In genomic region chr14:34875031-34875922, GRCh38 we compare ENCODE assay signal across 1 cellular context.
A peak's percentile ranks its signal among the peaks of the same experiment; 100 is the strongest.
TF ChIP-seq lines count a peak whose summit lies in the region.

Gene BAZ1A (minus strand): TSS chr14:34875360. CDS start chr14:34874604, 756 bp downstream.

TF ChIP-seq in HepG2, 621 proteins besides CTCF, POLR2A, EP300 and RAD21 (continued from another document and continues in another):
- TF ChIP-seq PAX8 (CRISPR knock-in tag; IDR thresholded peaks at IDR 0.05; ENCODE audit: borderline replicate concordance): 0 out of 2 replicates have a peak, but pooled peaks have one; percentile 48
- no peak; the same call in 1 of the 2 replicates for TF ChIP-seq FOXJ3 (CRISPR knock-in tag; IDR thresholded peaks at IDR 0.05; ENCODE audit: borderline replicate concordance)
- TF ChIP-seq SATB2 (CRISPR knock-in tag; IDR thresholded peaks at IDR 0.05): no peak
- TF ChIP-seq ZNF484 (CRISPR knock-in tag; IDR thresholded peaks at IDR 0.05; ENCODE audit: borderline replicate concordance, low read depth): peak; percentile 70; the same call in 1 of the 2 replicates
- no peak for TF ChIP-seq SKIL (CRISPR knock-in tag; IDR thresholded peaks at IDR 0.05; ENCODE audit: borderline replicate concordance)
- TF ChIP-seq ZNF317 (CRISPR knock-in tag; IDR thresholded peaks at IDR 0.05): peak; percentile 80; the same call in 1 of the 2 replicates
- peak; percentile 21 for TF ChIP-seq YY1 (IDR thresholded peaks at IDR 0.05; ENCODE audit: insufficient read depth, insufficient replicate concordance, low read depth, low read length)
- TF ChIP-seq CCDC6 (CRISPR knock-in tag; IDR thresholded peaks at IDR 0.05): peak; percentile 84; the same call in 1 of the 2 replicates
- peak; percentile 88 for TF ChIP-seq XRCC5 (optimal IDR thresholded peaks at IDR 0.05; ENCODE audit: low read length)
- peak; percentile 68 for TF ChIP-seq TEAD3 (CRISPR knock-in tag; optimal IDR thresholded peaks at IDR 0.05; ENCODE audit: borderline replicate concordance)
- no peak; the same call in 1 of the 2 replicates for TF ChIP-seq TFAP4 (IDR thresholded peaks at IDR 0.05; ENCODE audit: borderline replicate concordance, low read depth)
- TF ChIP-seq ZNF816 (CRISPR knock-in tag; IDR thresholded peaks at IDR 0.05; ENCODE audit: borderline replicate concordance): no peak
- peak; percentile 72; the same call in 1 of the 2 replicates for TF ChIP-seq ZNF232 (CRISPR knock-in tag; IDR thresholded peaks at IDR 0.05; ENCODE audit: borderline replicate concordance)
- peak; percentile 98 for TF ChIP-seq UBTF (CRISPR knock-in tag; IDR thresholded peaks at IDR 0.05)
- TF ChIP-seq ZBTB40 (IDR thresholded peaks at IDR 0.05): no peak
- peak; percentile 64 for TF ChIP-seq ZBTB40 (CRISPR knock-in tag; IDR thresholded peaks at IDR 0.05)
- 0 out of 2 replicates have a peak, but pooled peaks have one; percentile 39 for TF ChIP-seq FOXO1 (CRISPR knock-in tag; IDR thresholded peaks at IDR 0.05)
- TF ChIP-seq ZNF224 (CRISPR knock-in tag; IDR thresholded peaks at IDR 0.05): no peak; the same call in 1 of the 2 replicates
- no peak; the same call in 1 of the 2 replicates for TF ChIP-seq ZNF550 (CRISPR knock-in tag; IDR thresholded peaks at IDR 0.05; ENCODE audit: borderline replicate concordance)
- peak; percentile 91; the same call in 1 of the 2 replicates for TF ChIP-seq AHR (CRISPR knock-in tag; IDR thresholded peaks at IDR 0.05)
- TF ChIP-seq ZNF512B (CRISPR knock-in tag; IDR thresholded peaks at IDR 0.05; ENCODE audit: borderline replicate concordance): peak; percentile 84; the same call in 1 of the 2 replicates
- 0 out of 2 replicates have a peak, but pooled peaks have one; percentile 29 for TF ChIP-seq NR2F6 (IDR thresholded peaks at IDR 0.05)
- peak; percentile 28; the same call in 1 of the 2 replicates for TF ChIP-seq NR2F6 (CRISPR knock-in tag; IDR thresholded peaks at IDR 0.05)
- 0 out of 2 replicates have a peak, but pooled peaks have one; percentile 20 for TF ChIP-seq DNMT1 (CRISPR knock-in tag; IDR thresholded peaks at IDR 0.05)
- peak; percentile 96; the same call in 1 of the 2 replicates for TF ChIP-seq CAMTA2 (CRISPR knock-in tag; IDR thresholded peaks at IDR 0.05; ENCODE audit: borderline replicate concordance)
- TF ChIP-seq E2F1 (CRISPR knock-in tag; IDR thresholded peaks at IDR 0.05): peak; percentile 46
- TF ChIP-seq EEA1 (CRISPR knock-in tag; IDR thresholded peaks at IDR 0.05; ENCODE audit: borderline replicate concordance): no peak
- peak; percentile 70 for TF ChIP-seq HNF1B (CRISPR knock-in tag; IDR thresholded peaks at IDR 0.05)
- no peak for TF ChIP-seq ZNF160 (CRISPR knock-in tag; IDR thresholded peaks at IDR 0.05)
- TF ChIP-seq ELF3 (CRISPR knock-in tag; IDR thresholded peaks at IDR 0.05): peak; percentile 84
- no peak for TF ChIP-seq ZNF780A (CRISPR knock-in tag; IDR thresholded peaks at IDR 0.05)
- no peak; the same call in 1 of the 2 replicates for TF ChIP-seq ZNF644 (CRISPR knock-in tag; IDR thresholded peaks at IDR 0.05; ENCODE audit: low read depth)
- no peak for TF ChIP-seq RORA (CRISPR knock-in tag; IDR thresholded peaks at IDR 0.05)
- no peak for TF ChIP-seq ZNF512 (CRISPR knock-in tag; IDR thresholded peaks at IDR 0.05)
- TF ChIP-seq NFKB2 (CRISPR knock-in tag; IDR thresholded peaks at IDR 0.05; ENCODE audit: borderline replicate concordance): no peak; the same call in 1 of the 2 replicates
